Comparison of ENCODE assay signal across 6 cellular contexts in genomic region chr19:17394891-17395415, GRCh38. TPM values are rescaled to one million over a fixed set of nuclear protein-coding genes. Genes with fewer than 3 reads are reported as not detected.
DNase-seq lines count a peak whose midpoint lies in the region; ATAC-seq and TF ChIP-seq lines count a peak whose summit lies in the region.

No MANE protein-coding gene starts in this region.

- H3K36me3 Mint-ChIP-seq in osteocyte (ENCODE audit: unreplicated experiment): no peaks in the 10 kb centered on the region

- peak overlapping the region; percentile 40 for H3K4me3 Mint-ChIP-seq in osteocyte (ENCODE audit: unreplicated experiment)

- TF ChIP-seq CTCF in osteocyte (IDR thresholded peaks at IDR 0.05): peak; percentile 64

- no peaks in the 10 kb centered on the region for H3K9me3 Mint-ChIP-seq in osteocyte (ENCODE audit: unreplicated experiment)

- DNase-seq in SK-N-DZ (ENCODE audit: low spot score) (peak; percentile 62), cerebellar cortex (ENCODE audit: low spot score) (peak; percentile 81), osteocyte (ENCODE audit: extremely low spot score, unreplicated experiment) (no peak)

- H3K4me1 Mint-ChIP-seq in osteocyte (ENCODE audit: unreplicated experiment): peaks cover 9% of the 10 kb centered on the region

- peak; percentile 35 for TF ChIP-seq POLR2A in GM18526 (IDR thresholded peaks at IDR 0.05; ENCODE audit: extremely low read depth, insufficient read length)

- ATAC-seq in GM18858 (IDR thresholded peaks at IDR 0.05; ENCODE audit: unreplicated experiment) (no peak), HG03139 (IDR thresholded peaks at IDR 0.05; ENCODE audit: unreplicated experiment) (no peak)

- H3K27ac Mint-ChIP-seq in osteocyte (ENCODE audit: unreplicated experiment): no peak overlapping the region

- peaks cover 2% of the 10 kb centered on the region for H3K27me3 Mint-ChIP-seq in osteocyte (ENCODE audit: unreplicated experiment)

RNA-seq across cellular contexts. Expression of gene CCDC194, which starts 1.0 kb away (rescaled TPM):
- not detected in 2 replicates for polyA plus RNA-seq in SK-N-DZ (2014; cell fraction: cytosol; rRNA removed)
- polyA plus RNA-seq in SK-N-DZ (2014; cell fraction: nucleus; rRNA removed): not detected in 2 replicates
- not detected in 2 replicates for total RNA-seq in osteocyte

RNA-seq across cellular contexts. Expression of gene BST2, which starts 10.5 kb away (rescaled TPM):
- 28.7 and 30.0 TPM in 2 replicates for polyA plus RNA-seq in SK-N-DZ (2014; cell fraction: cytosol; rRNA removed)
- 16.6 and 18.5 TPM in 2 replicates for polyA plus RNA-seq in SK-N-DZ (2014; cell fraction: nucleus; rRNA removed)
- 1.8 and 2.3 TPM in 2 replicates for total RNA-seq in osteocyte

RNA-seq across cellular contexts. Expression of gene PLVAP, which starts 17.8 kb away (rescaled TPM):
- polyA plus RNA-seq in SK-N-DZ (2014; cell fraction: cytosol; rRNA removed): not detected in 2 replicates
- polyA plus RNA-seq in SK-N-DZ (2014; cell fraction: nucleus; rRNA removed): not detected in 2 replicates
- 0.26 TPM in 1 of 2 replicates, not detected in the other for total RNA-seq in osteocyte

RNA-seq across cellular contexts. Expression of gene MVB12A, which starts 24.9 kb away (rescaled TPM):
- 149 and 153 TPM in 2 replicates for polyA plus RNA-seq in SK-N-DZ (2014; cell fraction: cytosol; rRNA removed)
- polyA plus RNA-seq in SK-N-DZ (2014; cell fraction: nucleus; rRNA removed): 92.8 and 117 TPM in 2 replicates
- 59.2 and 63.2 TPM in 2 replicates for total RNA-seq in osteocyte

RNA-seq across cellular contexts. Expression of gene TMEM221, which starts 53.5 kb away (rescaled TPM):
- 0.07 and 0.25 TPM in 2 replicates for polyA plus RNA-seq in SK-N-DZ (2014; cell fraction: cytosol; rRNA removed)
- polyA plus RNA-seq in SK-N-DZ (2014; cell fraction: nucleus; rRNA removed): not detected in 2 replicates
- 0.30 and 0.55 TPM in 2 replicates for total RNA-seq in osteocyte
